Comparison of ENCODE assay signal across 18 cellular contexts in the genomic region with DNA sequence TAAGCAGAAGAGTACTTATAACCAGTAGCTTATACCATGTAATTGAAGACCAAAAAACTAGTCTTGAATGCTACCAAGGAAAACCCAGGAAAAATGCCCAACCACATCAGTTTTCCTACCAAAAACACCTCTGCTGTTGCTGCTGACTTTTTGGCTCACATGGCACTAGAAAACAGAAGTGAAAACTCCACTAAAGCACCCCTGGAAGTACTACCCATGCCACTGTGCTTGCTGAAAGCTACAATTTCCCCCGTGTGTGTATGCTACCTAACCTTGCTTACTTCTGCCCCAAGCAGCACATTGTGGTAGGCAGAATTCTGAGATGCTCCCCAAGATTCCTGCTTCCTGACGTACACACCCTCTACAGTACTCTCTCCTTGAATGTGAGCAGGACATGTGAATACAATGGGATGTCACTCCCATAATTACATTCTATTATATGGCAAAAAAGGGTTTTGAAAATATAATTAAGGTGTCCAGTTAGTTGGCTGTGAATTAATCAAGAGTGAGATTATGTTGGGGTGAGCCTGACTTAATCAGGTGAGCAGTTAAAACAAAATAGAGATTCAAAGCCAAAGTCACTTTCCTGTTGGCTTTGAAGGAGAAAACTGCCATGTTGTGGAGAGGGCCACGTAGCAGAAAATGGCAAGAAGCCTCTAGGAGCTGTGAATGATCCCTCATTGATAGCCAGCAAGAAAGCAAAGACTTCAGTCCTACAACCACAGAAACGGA.
A peak's percentile ranks its signal among the peaks of the same experiment; 100 is the strongest.
DNase-seq lines count a peak whose midpoint lies in the region; ATAC-seq, FAIRE-seq and TF ChIP-seq lines count a peak whose summit lies in the region.
"Had no signal": no experiment of that assay in that cellular context is flagged by ENCODE, and none has a peak within 500 bp of the region (broad histone marks: within the 10 kb centered on the region; RNA-seq: fewer than 3 reads in every experiment).

No MANE protein-coding gene starts in this region.

- peaks cover 11% of the 10 kb centered on the region for H3K79me2 ChIP-seq in GM12878 (ENCODE audit: control insufficient read depth, insufficient read depth, low read length)

- no peaks in the 10 kb centered on the region for H3K9me3 ChIP-seq in GM12878 (replicated peaks; ENCODE audit: control insufficient read depth, insufficient read depth, low read length)
- no peaks in the 10 kb centered on the region for H3K9me3 ChIP-seq in right atrium auricular region
- H3K9me3 ChIP-seq: HAP-1, mucosa of descending colon, SJSA1 had no signal

- in situ Hi-C loops in GM12878 (cut with MboI) = loop anchor here (25.0 kb wide), 2 partner anchors 1810 to 1910 kb away; no protein-coding TSS in a partner anchor

- TSS peak; percentile 53 for BruUV-seq in GM12878 (replicated peaks; lab: Mats Ljungman, UMichigan)

- SMC1A ChIA-PET in GM12878 (lab: Charles Lee; ENCODE audit: uncharacterized antibody, unreplicated experiment) = interaction anchor here (1.0 to 10.5 kb wide), 13 partner anchors 16 to 341 kb away, joined by 3 to 489 read pairs (median 6); no protein-coding TSS in a partner anchor

- no peak for TF ChIP-seq POLR2A in GM12878 (IDR thresholded peaks at IDR 0.05; ENCODE audit: low read depth, low read length)
- TF ChIP-seq POLR2A in erythroblast (IDR thresholded peaks at IDR 0.05; ENCODE audit: low read length) = no peak

- H3K27me3 ChIP-seq in GM06990 (replicated peaks; ENCODE audit: control insufficient read depth, insufficient read depth, low read length) (no peaks in the 10 kb centered on the region), GM12878 (replicated peaks in 1 of 2; ENCODE audit: control insufficient read depth in 2 of 2, insufficient read depth in 2 of 2, low read length in 1 of 2) (no peaks in the 10 kb centered on the region), right atrium auricular region (no peaks in the 10 kb centered on the region)
- H3K27me3 ChIP-seq: SJSA1 had no signal

- no peak overlapping the region for H3K27ac Mint-ChIP-seq in activated naive CD8-positive, alpha-beta T cell treated with anti-CD3 and anti-CD28 coated beads for 36 hours
- H3K27ac Mint-ChIP-seq: activated CD8-positive, alpha-beta memory T cell treated with anti-CD3 and anti-CD28 coated beads, Interleukin-2, amount 10 ng/mL, durations not matched to agents 7 days and 5 days; activated naive CD4-positive, alpha-beta T cell treated with anti-CD3 and anti-CD28 coated beads, Interleukin-2, amount 50 U/mL, for 24 hours; progenitor cell of endocrine pancreas had no signal

- no peak for TF ChIP-seq RAD21 in GM12878 (IDR thresholded peaks at IDR 0.05; ENCODE audit: insufficient read depth, low read depth, low read length)

- H3K9ac ChIP-seq in GM12878 (ENCODE audit: control insufficient read depth, insufficient read depth, low read length) = peak overlapping the region; percentile 48

- H3K36me3 ChIP-seq in GM06990 (ENCODE audit: control insufficient read depth, insufficient read depth, low read length) = no peaks in the 10 kb centered on the region
- H3K36me3 ChIP-seq in GM12878 (ENCODE audit: control insufficient read depth in 2 of 2, insufficient read depth in 2 of 2, low read length in 1 of 2) = no peaks in the 10 kb centered on the region
- H3K36me3 ChIP-seq in right atrium auricular region = no peaks in the 10 kb centered on the region
- H3K36me3 ChIP-seq: HAP-1, SJSA1 had no signal

- ATAC-seq in GM19324 (IDR thresholded peaks at IDR 0.05; ENCODE audit: low FRiP score, unreplicated experiment) = peak; percentile 19
- ATAC-seq in HG03064 (IDR thresholded peaks at IDR 0.05; ENCODE audit: low read depth, unreplicated experiment) = peak; percentile 43
- ATAC-seq in GM12878 = peak; percentile 50
- ATAC-seq: activated CD8-positive, alpha-beta memory T cell treated with anti-CD3 and anti-CD28 coated beads, Interleukin-2, amount 10 ng/mL, durations not matched to agents 7 days and 5 days; mucosa of descending colon had no signal

- intact Hi-C loops in GM12878 (cut with micrococcal nuclease; ENCODE audit: unreplicated experiment) = loop anchor here (2.0 to 10.0 kb wide), 4 partner anchors 15 to 317 kb away; no protein-coding TSS in a partner anchor

- WGBS in GM12878 (ENCODE audit: insufficient coverage, insufficient replicate concordance, low lambda C conversion rate, missing lambda C conversion rate) = 9% methylated on average over 4 of the region's 4 CpGs

- no peak for DNase-seq in GM06990 (ENCODE audit: extremely low read depth, insufficient read length)
- DNase-seq in GM12878 (ENCODE audit: low read depth, low spot score) = no peak
- no peak for DNase-seq in DMS53 (lab: John Stamatoyannopoulos, UW)
- no peak for DNase-seq in right atrium auricular region (ENCODE audit: low spot score)
- DNase-seq in activated naive CD8-positive, alpha-beta T cell treated with anti-CD3 and anti-CD28 coated beads for 36 hours = no peak
- DNase-seq in erythroblast (lab: John Stamatoyannopoulos, UW) = no peak
- DNase-seq: activated CD8-positive, alpha-beta memory T cell treated with anti-CD3 and anti-CD28 coated beads, Interleukin-2, amount 10 ng/mL, durations not matched to agents 7 days and 5 days; mucosa of descending colon; NCI-H187; stimulated activated CD8-positive, alpha-beta memory T cell treated with anti-CD3 and anti-CD28 coated beads, Interleukin-4, amount 100 ng/mL, for 48 hours had no signal

- H3K4me1 ChIP-seq in GM12878 (ENCODE audit: control insufficient read depth, insufficient read depth, low read length) (peaks cover 65% of the 10 kb centered on the region), right atrium auricular region (peaks cover 0 to 9% of the 10 kb centered on the region in 2 donors)

- no peaks in the 10 kb centered on the region for H3K9me3 Mint-ChIP-seq in activated naive CD8-positive, alpha-beta T cell treated with anti-CD3 and anti-CD28 coated beads for 36 hours
- H3K9me3 Mint-ChIP-seq: activated naive CD4-positive, alpha-beta T cell treated with anti-CD3 and anti-CD28 coated beads, Interleukin-2, amount 50 U/mL, for 24 hours had no signal

- H3K4me2 ChIP-seq in GM12878 (ENCODE audit: control insufficient read depth, insufficient read depth) = peak overlapping the region; percentile 70

- H3K27me3 Mint-ChIP-seq in activated naive CD8-positive, alpha-beta T cell treated with anti-CD3 and anti-CD28 coated beads for 36 hours = peaks cover 27% of the 10 kb centered on the region
- H3K27me3 Mint-ChIP-seq: activated naive CD4-positive, alpha-beta T cell treated with anti-CD3 and anti-CD28 coated beads, Interleukin-2, amount 50 U/mL, for 24 hours had no signal

- H3K27ac ChIP-seq in GM12878 (ENCODE audit: control insufficient read depth, insufficient read depth) (peak overlapping the region; percentile 86), right atrium auricular region (no peak overlapping the region)
- H3K27ac ChIP-seq: SJSA1, VCaP had no signal

- RAD21 ChIA-PET in GM12878 (lab: Charles Lee; ENCODE audit: unreplicated experiment) = interaction anchor here (1.1 to 10.5 kb wide), 16 partner anchors 9 to 341 kb away, joined by 3 to 395 read pairs (median 8); no protein-coding TSS in a partner anchor

- TF ChIP-seq CTCF in GM06990 (IDR thresholded peaks at IDR 0.05; ENCODE audit: insufficient read depth, low read length, poor library complexity, severe bottlenecking) = no peak
- no peak for TF ChIP-seq CTCF in GM12878 (IDR thresholded peaks at IDR 0.05 in 2 of 3, conservative IDR thresholded peaks at IDR 0.05 in 1 of 3; ENCODE audit: control insufficient read depth in 2 of 3, extremely low read depth in 1 of 3, insufficient read depth in 1 of 3, low read depth in 3 of 3, low read length in 3 of 3)
- no peak for TF ChIP-seq CTCF in right atrium auricular region (IDR thresholded peaks at IDR 0.05)

- H3K4me3 Mint-ChIP-seq in activated naive CD8-positive, alpha-beta T cell treated with anti-CD3 and anti-CD28 coated beads for 36 hours = no peak overlapping the region
- H3K4me3 Mint-ChIP-seq: activated CD8-positive, alpha-beta memory T cell treated with anti-CD3 and anti-CD28 coated beads, Interleukin-2, amount 10 ng/mL, durations not matched to agents 7 days and 5 days; activated naive CD4-positive, alpha-beta T cell treated with anti-CD3 and anti-CD28 coated beads, Interleukin-2, amount 50 U/mL, for 24 hours had no signal

- H3K36me3 Mint-ChIP-seq in activated naive CD8-positive, alpha-beta T cell treated with anti-CD3 and anti-CD28 coated beads for 36 hours = no peaks in the 10 kb centered on the region
- H3K36me3 Mint-ChIP-seq: activated CD8-positive, alpha-beta memory T cell treated with anti-CD3 and anti-CD28 coated beads, Interleukin-2, amount 10 ng/mL, durations not matched to agents 7 days and 5 days; activated naive CD4-positive, alpha-beta T cell treated with anti-CD3 and anti-CD28 coated beads, Interleukin-2, amount 50 U/mL, for 24 hours had no signal

- H2AFZ ChIP-seq in GM12878 (ENCODE audit: control insufficient read depth, low read depth, low read length) = no peak overlapping the region; the same call in 1 of the 2 replicates

- H3K4me3 ChIP-seq in GM06990 (replicated peaks; ENCODE audit: low read depth, low read length) = peak overlapping the region; percentile 29
- peak overlapping the region; percentile 11; the same call in 1 of the 2 replicates for H3K4me3 ChIP-seq in GM12878
- H3K4me3 ChIP-seq in right atrium auricular region = no peak overlapping the region
- H3K4me3 ChIP-seq: HAP-1, mucosa of descending colon, SJSA1 had no signal

- H3K4me1 Mint-ChIP-seq in activated naive CD8-positive, alpha-beta T cell treated with anti-CD3 and anti-CD28 coated beads for 36 hours = no peaks in the 10 kb centered on the region
- H3K4me1 Mint-ChIP-seq: activated CD8-positive, alpha-beta memory T cell treated with anti-CD3 and anti-CD28 coated beads, Interleukin-2, amount 10 ng/mL, durations not matched to agents 7 days and 5 days; activated naive CD4-positive, alpha-beta T cell treated with anti-CD3 and anti-CD28 coated beads, Interleukin-2, amount 50 U/mL, for 24 hours had no signal

- H4K20me1 ChIP-seq in GM12878 (ENCODE audit: control insufficient read depth, insufficient read depth) = no peaks in the 10 kb centered on the region

- POLR2A ChIA-PET in GM12878 (lab: Charles Lee) = interaction anchor here (0.6 to 9.3 kb wide), 8 partner anchors 9 to 211 kb away, joined by 3 to 304 read pairs (median 8); no protein-coding TSS in a partner anchor

- CTCF ChIA-PET in GM12878 (lab: Yijun Ruan, JAX) = interaction anchor here (0.5 to 9.3 kb wide), 12 partner anchors 8 to 232 kb away, joined by 3 to 146 read pairs (median 5); no protein-coding TSS in a partner anchor

- no peak for TF ChIP-seq EP300 in GM12878 (IDR thresholded peaks at IDR 0.05; ENCODE audit: borderline replicate concordance in 1 of 2, control insufficient read depth in 1 of 2, low read depth in 2 of 2, low read length in 2 of 2)

- no peak for FAIRE-seq in GM12878 (lab: Jason Lieb, UNC)
- FAIRE-seq: keratinocyte had no signal

TF ChIP-seq in GM12878, 131 proteins besides CTCF, POLR2A, EP300 and RAD21 (continues in another document):
- TF ChIP-seq FOXM1 (IDR thresholded peaks at IDR 0.05; ENCODE audit: low read depth, low read length) = no peak
- TF ChIP-seq STAT3 (IDR thresholded peaks at IDR 0.05; ENCODE audit: low read depth, low read length) = no peak
- TF ChIP-seq ZNF384 (IDR thresholded peaks at IDR 0.05; ENCODE audit: borderline replicate concordance, low read depth, low read length) = no peak
- no peak for TF ChIP-seq RB1 (IDR thresholded peaks at IDR 0.05; ENCODE audit: borderline replicate concordance)
- TF ChIP-seq BCL11A (IDR thresholded peaks at IDR 0.05; ENCODE audit: low read depth, low read length) = no peak

Comparison
In these comparisons a context has a peak if more than half of its experiments do, and no peak if none do; other contexts are left out.
1. H3K4me3 ChIP-seq: peak in GM06990 (single experiment) and GM12878 (single experiment); none in right atrium auricular region (0 of 2).
2. Peak in every context shown above with its lines, with median percentiles within 50 percentile points of each other: ATAC-seq.